ENCODE assay signal across 22 cellular contexts in the genomic region with DNA sequence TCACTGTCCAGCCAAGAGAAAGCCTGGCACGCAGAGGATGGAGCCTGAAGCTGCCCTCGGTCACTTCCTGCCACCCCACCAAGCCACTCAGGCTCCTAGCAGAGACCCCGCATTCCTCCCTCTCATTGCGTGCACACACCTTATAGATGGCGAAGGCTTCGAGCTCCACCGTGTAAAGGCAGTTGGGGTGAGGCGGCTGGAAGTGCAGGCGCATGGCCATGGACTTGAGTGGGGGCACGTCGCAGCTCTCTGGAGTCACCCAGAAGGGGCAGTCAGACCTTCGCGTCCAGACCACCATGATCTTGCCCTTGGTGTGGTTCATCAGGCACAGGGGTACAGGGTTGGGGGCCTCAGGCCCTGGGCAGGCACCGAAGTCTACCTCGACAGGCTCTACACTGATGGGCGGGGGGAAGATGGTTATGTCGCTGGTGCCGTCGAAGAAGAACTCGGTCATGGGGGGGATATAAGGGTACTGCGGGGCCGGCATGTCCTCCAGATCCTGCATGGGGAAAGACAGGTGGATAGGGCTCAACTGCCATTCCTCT. TPM values are rescaled to one million over a fixed set of nuclear protein-coding genes. Genes with fewer than 3 reads are reported as not detected.
DNase-seq lines count a peak whose midpoint lies in the region; ATAC-seq, FAIRE-seq and TF ChIP-seq lines count a peak whose summit lies in the region.
"Had no signal": no experiment of that assay in that cellular context is flagged by ENCODE, and none has a peak within 500 bp of the region (broad histone marks: within the 10 kb centered on the region; RNA-seq: fewer than 3 reads in every experiment).

No MANE protein-coding gene starts in this region.

- intact Hi-C loops in kidney (cut with DNase I): no loop called here
- intact Hi-C loops in MCF 10A (cut with micrococcal nuclease): no loop called here

- peaks cover 10% of the 10 kb centered on the region for H3K27me3 Mint-ChIP-seq in MCF 10A (ENCODE audit: insufficient read depth, unreplicated experiment)

- H2AFZ ChIP-seq in osteoblast (ENCODE audit: low read length): no peak overlapping the region
- H2AFZ ChIP-seq: GM23248 had no signal

- ATAC-seq in GM18502 (IDR thresholded peaks at IDR 0.05; ENCODE audit: poor library complexity, unreplicated experiment): no peak

- no peaks in the 10 kb centered on the region for H3K4me1 Mint-ChIP-seq in MCF 10A (ENCODE audit: insufficient read depth, unreplicated experiment)
- H3K4me1 Mint-ChIP-seq: CD8-positive, alpha-beta memory T cell had no signal

- POLR2A ChIA-PET in MCF 10A (lab: Yijun Ruan, JAX): interaction anchor here (1.1 kb wide), 1 partner anchor 127 kb away, joined by 3 read pairs; no protein-coding TSS in a partner anchor

- H4K20me1 ChIP-seq in osteoblast (ENCODE audit: insufficient read depth, low read length): peaks cover 3% of the 10 kb centered on the region

- H3K4me3 Mint-ChIP-seq in MCF 10A (ENCODE audit: unreplicated experiment): no peak overlapping the region
- H3K4me3 Mint-ChIP-seq: CD4-positive, alpha-beta T cell; CD8-positive, alpha-beta memory T cell had no signal

- TF ChIP-seq CTCF in kidney (IDR thresholded peaks at IDR 0.05; ENCODE audit: borderline replicate concordance, extremely low read depth, insufficient read depth): no peak
- TF ChIP-seq CTCF in osteoblast (IDR thresholded peaks at IDR 0.05; ENCODE audit: extremely low read depth, low read depth, low read length): no peak
- TF ChIP-seq CTCF in MCF 10A (IDR thresholded peaks at IDR 0.05; ENCODE audit: unreplicated experiment): no peak

- peaks cover 4% of the 10 kb centered on the region for H3K36me3 Mint-ChIP-seq in MCF 10A (ENCODE audit: insufficient read depth, unreplicated experiment)
- H3K36me3 Mint-ChIP-seq: CD8-positive, alpha-beta memory T cell had no signal

- no peaks in the 10 kb centered on the region for H3K4me1 ChIP-seq in kidney (ENCODE audit: control insufficient read depth in 1 of 2, insufficient read depth in 1 of 2, low read depth in 1 of 2, low read length in 2 of 2)
- H3K4me1 ChIP-seq in osteoblast (ENCODE audit: insufficient read depth, low read length): no peaks in the 10 kb centered on the region
- H3K4me1 ChIP-seq: BLaER1 had no signal

- H3K9me3 ChIP-seq in kidney (ENCODE audit: control insufficient read depth in 1 of 2, low read length in 2 of 2): no peaks in the 10 kb centered on the region
- H3K9me3 ChIP-seq in osteoblast (ENCODE audit: low read depth, low read length): no peaks in the 10 kb centered on the region
- H3K9me3 ChIP-seq: BLaER1 had no signal

- H3K36me3 ChIP-seq in kidney (ENCODE audit: control insufficient read depth in 1 of 2, insufficient read depth in 2 of 2, low read length in 2 of 2): no peaks in the 10 kb centered on the region
- H3K36me3 ChIP-seq in osteoblast (ENCODE audit: insufficient read depth, low read length): no peaks in the 10 kb centered on the region
- H3K36me3 ChIP-seq: BLaER1 had no signal

- no peak for DNase-seq in caudate nucleus (lab: John Stamatoyannopoulos, UW)
- peak; percentile 65 for DNase-seq in kidney
- peak; percentile 15 for DNase-seq in osteoblast (ENCODE audit: insufficient read length, low spot score, missing footprints)
- DNase-seq in amniotic stem cell (lab: John Stamatoyannopoulos, UW): no peak
- DNase-seq in HuH-7 (ENCODE audit: low spot score): no peak
- no peak for DNase-seq in MCF 10A (ENCODE audit: unreplicated experiment)
- DNase-seq: CD4-positive, alpha-beta T cell; CD8-positive, alpha-beta memory T cell; DMS53; GM23248; H7; HCEC 1CT had no signal

- CTCF ChIA-PET in MCF 10A (lab: Yijun Ruan, JAX): interaction anchor here (0.5 to 14.0 kb wide), 21 partner anchors 11 to 546 kb away, joined by 3 to 178 read pairs (median 4); a partner anchor contains a TSS

- no peak overlapping the region for H3K27ac Mint-ChIP-seq in MCF 10A (ENCODE audit: low read depth, unreplicated experiment)
- H3K27ac Mint-ChIP-seq: CD4-positive, alpha-beta T cell; CD8-positive, alpha-beta memory T cell had no signal

- no peaks in the 10 kb centered on the region for H3K79me2 ChIP-seq in osteoblast (ENCODE audit: insufficient read depth, low read length)

- H3K27ac ChIP-seq in caudate nucleus (ENCODE audit: low read depth, low read length) (peak overlapping the region; percentile 88), kidney (ENCODE audit: low read depth in 2 of 2, low read length in 2 of 2) (no peak overlapping the region), osteoblast (ENCODE audit: low read depth, low read length) (no peak overlapping the region), temporal lobe (ENCODE audit: low read depth, low read length) (peak overlapping the region; percentile 97)
- H3K27ac ChIP-seq: BLaER1, C4-2B, GM23248 had no signal

- FAIRE-seq in kidney (lab: Jason Lieb, UNC): no peak
- FAIRE-seq: GM12892, GM19239, H1 had no signal

- H3K9ac ChIP-seq in kidney (ENCODE audit: low read length in 2 of 2): no peak overlapping the region
- H3K9ac ChIP-seq: BLaER1, GM23248 had no signal

- BruUV-seq in MCF 10A (replicated peaks; lab: Mats Ljungman, UMichigan): no TSS peak

- H3K4me2 ChIP-seq in osteoblast (ENCODE audit: insufficient read depth, low read length): no peak overlapping the region
- H3K4me2 ChIP-seq: BLaER1 had no signal

- peaks cover 18% of the 10 kb centered on the region for H3K27me3 ChIP-seq in osteoblast (ENCODE audit: insufficient read depth, low read length)
- H3K27me3 ChIP-seq: BLaER1 had no signal

- H3K9me3 Mint-ChIP-seq in MCF 10A (ENCODE audit: unreplicated experiment): no peaks in the 10 kb centered on the region
- H3K9me3 Mint-ChIP-seq: CD4-positive, alpha-beta T cell; CD8-positive, alpha-beta memory T cell had no signal

- H3K4me3 ChIP-seq in kidney (ENCODE audit: low read length in 2 of 2) (no peak overlapping the region), osteoblast (ENCODE audit: insufficient read depth, low read length) (no peak overlapping the region)
- H3K4me3 ChIP-seq: BLaER1, GM23248 had no signal

RNA-seq across cellular contexts. Expression of a gene that starts 13.7 kb away (rescaled TPM):
- total RNA-seq in kidney (2.0 TPM), osteoblast (not detected in 2 replicates), temporal lobe (0.74 TPM), MCF 10A (2022) (not detected in 2 replicates)
- polyA plus RNA-seq in kidney (ENCODE audit: insufficient read depth, low read depth, low replicate concordance): 0.73 TPM
- total RNA-seq: CD4-positive, alpha-beta T cell; CD8-positive, alpha-beta memory T cell; G401; GM23248; H7 had no signal
- polyA plus RNA-seq: CD8-positive, alpha-beta memory T cell had no signal

RNA-seq across cellular contexts. Expression of a gene that starts 33.1 kb away (rescaled TPM):
- 0.88 TPM for total RNA-seq in kidney
- 3.1 TPM for polyA plus RNA-seq in kidney (ENCODE audit: insufficient read depth, low read depth, low replicate concordance)
- total RNA-seq in osteoblast: under 0.01 and 0.29 TPM in 2 replicates
- 0.25 TPM for total RNA-seq in temporal lobe
- not detected in 2 replicates for total RNA-seq in MCF 10A (2022)
- total RNA-seq: CD4-positive, alpha-beta T cell; CD8-positive, alpha-beta memory T cell; Daoy; G401; GM23248; H1 had no signal
- polyA plus RNA-seq: CD8-positive, alpha-beta memory T cell; GM23248 had no signal

RNA-seq across cellular contexts. Expression of a gene that starts 34.4 kb away (rescaled TPM):
- total RNA-seq in kidney (not detected), osteoblast (not detected in 2 replicates), temporal lobe (not detected), MCF 10A (2022) (not detected in 2 replicates)
- not detected for polyA plus RNA-seq in kidney (ENCODE audit: insufficient read depth, low read depth, low replicate concordance)
- total RNA-seq: A172; CD4-positive, alpha-beta T cell; CD8-positive, alpha-beta memory T cell; G401; GM23248; H1; H7 had no signal
- polyA plus RNA-seq: CD8-positive, alpha-beta memory T cell; GM23248; H1 had no signal

RNA-seq across cellular contexts. Expression of a gene that starts 42.6 kb away (rescaled TPM):
- total RNA-seq in kidney: not detected
- not detected for polyA plus RNA-seq in kidney (ENCODE audit: insufficient read depth, low read depth, low replicate concordance)
- total RNA-seq in osteoblast: not detected in 2 replicates
- total RNA-seq in temporal lobe: not detected
- not detected in 2 replicates for total RNA-seq in MCF 10A (2022)
- total RNA-seq: A172; CD4-positive, alpha-beta T cell; CD8-positive, alpha-beta memory T cell; G401; GM23248; H1; H7 had no signal
- polyA plus RNA-seq: CD8-positive, alpha-beta memory T cell; GM23248; H1 had no signal

Comparison
In these comparisons a context has a peak if more than half of its experiments do, and no peak if none do; other contexts are left out.
1. DNase-seq: peak in kidney (single experiment) and osteoblast (single experiment); none in caudate nucleus (0 of 61), amniotic stem cell (single experiment), HuH-7 (single experiment) and MCF 10A (single experiment).
2. H3K27ac ChIP-seq: peak in caudate nucleus (single experiment) and temporal lobe (single experiment); none in kidney (0 of 2) and osteoblast (single experiment).